19 cellular contexts compared by ENCODE assay signal in genomic region chr2:9081750-9082149, GRCh38.
"Had no signal": no experiment of that assay in that cellular context is flagged by ENCODE, and none has a peak within 500 bp of the region (broad histone marks: within the 10 kb centered on the region; RNA-seq: fewer than 3 reads in every experiment).

No MANE protein-coding gene starts in this region.

- FAIRE-seq: HTR-8/SVneo, RCC 7860 had no signal

- H3K27ac ChIP-seq: HL-60 had no signal

- H3K4me3 ChIP-seq: MG63 had no signal

- H3K27me3 ChIP-seq: MG63 had no signal

- DNase-seq: KBM-7, MG63, NCI-H1092 treated with DMSO at 0.1 percent for 48 hours, NCI-H1436, NCI-H187, NCI-H2029, NCI-H2081 treated with DMSO at 0.1 percent for 48 hours, NCI-H2171, NCI-H226, NCI-H446, NCI-H510A, NCI-H524 treated with DMSO at 0.1 percent for 48 hours, NCI-H69, NCI-H774, RPMI8226, SHP77 had no signal

- H3K36me3 ChIP-seq: MG63 had no signal
